ENCODE assay signal across 9 cellular contexts in genomic region chr20:41619360-41620115, GRCh38. TPM values are rescaled to one million over a fixed set of nuclear protein-coding genes. Genes with fewer than 3 reads are reported as not detected.
DNase-seq lines count a peak whose midpoint lies in the region; ATAC-seq, FAIRE-seq and TF ChIP-seq lines count a peak whose summit lies in the region.
"Had no signal": no experiment of that assay in that cellular context is flagged by ENCODE, and none has a peak within 500 bp of the region (broad histone marks: within the 10 kb centered on the region; RNA-seq: fewer than 3 reads in every experiment).

No MANE protein-coding gene starts in this region.

- H3K4me2 ChIP-seq in A549 (peak overlapping the region; percentile 75), GM23248 (ENCODE audit: unreplicated experiment) (no peak overlapping the region), keratinocyte (ENCODE audit: control insufficient read depth, extremely low read depth, insufficient read depth, low read depth, low read length) (peak overlapping the region; percentile 64)

- intact Hi-C loops in activated CD8-positive, alpha-beta T cell treated with anti-CD3 and anti-CD28 coated beads for 36 hours (cut with micrococcal nuclease), result loop anchor here (10.0 kb wide), 1 partner anchor 175 kb away; no protein-coding TSS in a partner anchor

- TF ChIP-seq POLR2A in A549 (IDR thresholded peaks at IDR 0.05; ENCODE audit: low read length), result no peak

- H3K27ac ChIP-seq in A549, result peak overlapping the region in 1 of 2 experiments; percentile 94; a peak in 1 of 6 replicates
- H3K27ac ChIP-seq in GM23248, result no peak overlapping the region
- H3K27ac ChIP-seq in keratinocyte (ENCODE audit: control insufficient read depth, insufficient read depth, low read length), result no peak overlapping the region

- H3K9me2 ChIP-seq in GM23248 (ENCODE audit: insufficient read depth), result no peaks in the 10 kb centered on the region

- H3K4me1 ChIP-seq in A549 (peaks cover 19% of the 10 kb centered on the region), GM23248 (ENCODE audit: insufficient read depth) (peaks cover 19% of the 10 kb centered on the region), keratinocyte (ENCODE audit: control insufficient read depth, extremely low read depth, insufficient read depth, low read length) (peaks cover 12% of the 10 kb centered on the region)

- H2AFZ ChIP-seq in GM23248, result peak overlapping the region; percentile 77
- no peak overlapping the region for H2AFZ ChIP-seq in keratinocyte (ENCODE audit: control insufficient read depth, low read length)

- in situ Hi-C loops in GM23248 (cut with MboI), result no loop called here

- H3K36me3 ChIP-seq in GM23248 (ENCODE audit: low read depth), result no peaks in the 10 kb centered on the region
- H3K36me3 ChIP-seq in keratinocyte (ENCODE audit: control insufficient read depth in 2 of 2, extremely low read depth in 1 of 2, insufficient read depth in 2 of 2, low read length in 2 of 2), result no peaks in the 10 kb centered on the region
- H3K36me3 ChIP-seq: esophagus squamous epithelium had no signal

- no peak for TF ChIP-seq CTCF in A549 (IDR thresholded peaks at IDR 0.05)
- TF ChIP-seq CTCF in activated CD8-positive, alpha-beta T cell treated with anti-CD3 and anti-CD28 coated beads for 36 hours (IDR thresholded peaks at IDR 0.05), result no peak
- TF ChIP-seq CTCF in keratinocyte (optimal IDR thresholded peaks at IDR 0.05 in 1 of 3, IDR thresholded peaks at IDR 0.05 in 1 of 3, conservative IDR thresholded peaks at IDR 0.05 in 1 of 3; ENCODE audit: extremely low read depth in 1 of 3, insufficient read depth in 2 of 3, low read length in 3 of 3), result no peak
- TF ChIP-seq CTCF in GM10248 (IDR thresholded peaks at IDR 0.05; ENCODE audit: control extremely low read depth, extremely low read depth, low read depth, missing control alignments), result no peak

- no peaks in the 10 kb centered on the region for H3K9me3 ChIP-seq in A549
- no peaks in the 10 kb centered on the region for H3K9me3 ChIP-seq in GM23248 (ENCODE audit: low read depth)
- no peaks in the 10 kb centered on the region for H3K9me3 ChIP-seq in keratinocyte (ENCODE audit: control insufficient read depth, low read depth, low read length)
- H3K9me3 ChIP-seq: esophagus squamous epithelium had no signal

- dilution Hi-C loops in keratinocyte (cut with MboI; ENCODE audit: extremely low pct_ligation_motif_present, low sequenced_read_pairs), result no loop called here

- H3K4me3 Mint-ChIP-seq in activated CD8-positive, alpha-beta T cell treated with anti-CD3 and anti-CD28 coated beads for 36 hours, result peak overlapping the region; percentile 76

- H3K4me3 ChIP-seq in A549 (peak overlapping the region; percentile 98; the same call in 1 of the 3 replicates), GM23248 (no peak overlapping the region; the same call in 1 of the 2 replicates), keratinocyte (ENCODE audit: control insufficient read depth in 2 of 3, extremely low read depth in 1 of 3, insufficient read depth in 2 of 3, low read depth in 1 of 3, low read length in 3 of 3) (no peak overlapping the region)

- no peaks in the 10 kb centered on the region for H3K27me3 Mint-ChIP-seq in activated CD8-positive, alpha-beta T cell treated with anti-CD3 and anti-CD28 coated beads for 36 hours

- TF ChIP-seq EP300 in A549 (IDR thresholded peaks at IDR 0.05), result no peak

- H3K27ac Mint-ChIP-seq in activated CD8-positive, alpha-beta T cell treated with anti-CD3 and anti-CD28 coated beads for 36 hours, result peak overlapping the region; percentile 18

- H3K9me3 Mint-ChIP-seq in activated CD8-positive, alpha-beta T cell treated with anti-CD3 and anti-CD28 coated beads for 36 hours, result no peaks in the 10 kb centered on the region

- no peak for TF ChIP-seq RAD21 in A549 (conservative IDR thresholded peaks at IDR 0.05 in 1 of 2, IDR thresholded peaks at IDR 0.05 in 1 of 2)

- no peaks in the 10 kb centered on the region for H3K9me1 ChIP-seq in keratinocyte (ENCODE audit: control insufficient read depth, extremely low read depth, insufficient read depth, low read length)

- DNase-seq in A549 (ENCODE audit: low read depth in 1 of 2, low spot score in 1 of 2) (no peak), GM23248 (peak; percentile 36), keratinocyte (ENCODE audit: low read depth, low spot score) (no peak), GM10248 (ENCODE audit: extremely low spot score) (no peak), activated gamma-delta T cell treated with Interleukin-2 at 50 U/mL for 16 hours (no peak)
- no peak for DNase-seq in activated CD8-positive, alpha-beta T cell treated with anti-CD3 and anti-CD28 coated beads for 36 hours
- DNase-seq: esophagus squamous epithelium had no signal

- POLR2A ChIA-PET in A549 (lab: Yijun Ruan, JAX), result interaction anchor here (2.3 kb wide), 1 partner anchor 73 kb away, joined by 23 read pairs; no protein-coding TSS in a partner anchor
- POLR2A ChIA-PET in activated CD8-positive, alpha-beta T cell treated with anti-CD3 and anti-CD28 coated beads for 36 hours (lab: Charles Lee), result interaction anchor here (0.6 to 2.1 kb wide), 2 partner anchors 11 to 29 kb away, joined by 3 to 6 read pairs; no protein-coding TSS in a partner anchor
- POLR2A ChIA-PET in GM10248 (lab: Yijun Ruan, JAX), result no interaction called here

- no peaks in the 10 kb centered on the region for H3K36me3 Mint-ChIP-seq in activated CD8-positive, alpha-beta T cell treated with anti-CD3 and anti-CD28 coated beads for 36 hours (ENCODE audit: low read depth)

- H3K4me1 Mint-ChIP-seq in activated CD8-positive, alpha-beta T cell treated with anti-CD3 and anti-CD28 coated beads for 36 hours (ENCODE audit: low read depth), result peaks cover 33% of the 10 kb centered on the region

- H3F3A ChIP-seq in GM23248 (ENCODE audit: insufficient read depth), result peaks cover 16% of the 10 kb centered on the region

- H3K27me3 ChIP-seq in GM23248 (replicated peaks; ENCODE audit: insufficient read depth) (no peaks in the 10 kb centered on the region), keratinocyte (ENCODE audit: control insufficient read depth, extremely low read depth, insufficient read depth, low read length) (no peaks in the 10 kb centered on the region)
- H3K27me3 ChIP-seq: esophagus squamous epithelium had no signal

- no peak for ATAC-seq in A549
- ATAC-seq in activated CD8-positive, alpha-beta T cell treated with anti-CD3 and anti-CD28 coated beads for 36 hours, result no peak
- ATAC-seq in HG02623 (IDR thresholded peaks at IDR 0.05; ENCODE audit: unreplicated experiment), result no peak
- ATAC-seq in GM19023 (IDR thresholded peaks at IDR 0.05; ENCODE audit: unreplicated experiment), result no peak

- H3K79me2 ChIP-seq in GM23248 (ENCODE audit: insufficient read depth), result peaks cover 31% of the 10 kb centered on the region
- H3K79me2 ChIP-seq in keratinocyte (ENCODE audit: control insufficient read depth, insufficient read depth, low read length), result peaks cover 24% of the 10 kb centered on the region

- 89% methylated on average over 5 of the region's 5 CpGs for WGBS in A549 (ENCODE audit: missing lambda C conversion rate)
- 68 to 69% methylated on average over 5 of the region's 5 CpGs for WGBS in GM23248 (ENCODE audit: low coverage in 1 of 2, low lambda C conversion rate in 2 of 2, missing lambda C conversion rate in 2 of 2), 2 experiments

- FAIRE-seq in A549 (lab: Jason Lieb, UNC) (no peak), keratinocyte (lab: Jason Lieb, UNC) (no peak)

- H3K9ac ChIP-seq in GM23248 (no peak overlapping the region), keratinocyte (ENCODE audit: control insufficient read depth, extremely low read depth, insufficient read depth, low read length) (no peak overlapping the region)

- H4K20me1 ChIP-seq in GM23248 (ENCODE audit: insufficient read depth), result peaks cover 5% of the 10 kb centered on the region; the same call in 1 of the 2 replicates
- H4K20me1 ChIP-seq in keratinocyte (ENCODE audit: control insufficient read depth, extremely low read depth, insufficient read depth, low read length), result no peaks in the 10 kb centered on the region

- CTCF ChIA-PET in A549 (lab: Yijun Ruan, JAX), result interaction anchor here (1.6 kb wide), 1 partner anchor 54 kb away, joined by 3 read pairs; no protein-coding TSS in a partner anchor
- CTCF ChIA-PET in activated CD8-positive, alpha-beta T cell treated with anti-CD3 and anti-CD28 coated beads for 36 hours (lab: Charles Lee), result interaction anchor here (0.6 to 1.4 kb wide), 3 partner anchors 75 to 201 kb away, joined by 3 to 4 read pairs (median 3); no protein-coding TSS in a partner anchor
- CTCF ChIA-PET in GM10248 (lab: Yijun Ruan, JAX), result interaction anchor here (0.8 to 1.2 kb wide), 2 partner anchors 9 to 67 kb away, joined by 3 read pairs; no protein-coding TSS in a partner anchor

TF ChIP-seq in A549, 52 proteins besides CTCF, POLR2A, EP300 and RAD21 (continues in another document):
- TF ChIP-seq NR3C1 (IDR thresholded peaks at IDR 0.05) (no peak), CHD2 (IDR thresholded peaks at IDR 0.05; ENCODE audit: low read length, partially characterized antibody) (no peak), MAFK (IDR thresholded peaks at IDR 0.05; ENCODE audit: partially characterized antibody) (no peak), CBX8 (IDR thresholded peaks at IDR 0.05) (no peak), CHD4 (IDR thresholded peaks at IDR 0.05; ENCODE audit: borderline replicate concordance) (no peak), ZC3H11A (IDR thresholded peaks at IDR 0.05) (no peak)

RNA-seq across cellular contexts. Expression of gene CHD6, which starts 1.4 kb away (rescaled TPM):
- 20.7 and 22.6 TPM in 2 replicates for polyA plus RNA-seq in A549 (2011; rRNA removed)
- polyA plus RNA-seq in A549 (2012; cell fraction: cytosol; rRNA removed), result 3.6 and 4.1 TPM in 2 replicates
- polyA plus RNA-seq in A549 (2012; cell fraction: nucleus; rRNA removed), result 9.4 and 11.1 TPM in 2 replicates
- polyA plus RNA-seq in A549 (2017; fragmentation: RNase III; extraction: RNeasy Plus Mini Kit Qiagen cat#74134 plus additional on column Dnase treatment), result 7.6 to 8.2 TPM (median 8.0 TPM) in 3 replicates
- polyA minus RNA-seq in A549 (2011; rRNA and poly(A)+ RNA removed), result 37.7 and 46.6 TPM in 2 replicates
- total RNA-seq in GM23248 (2014; rRNA removed; shearing (Covaris generic)), result 12.6 and 12.9 TPM in 2 replicates
- 24.0 and 24.9 TPM in 2 replicates for polyA plus RNA-seq in GM23248 (2016; fragmentation: Nextera tagmentation; extraction: Ambion mirVana)
- total RNA-seq in activated CD8-positive, alpha-beta T cell treated with anti-CD3 and anti-CD28 coated beads for 36 hours, result 10 to 100 TPM; 25.4 to 28.2 TPM
- 5.4 to 6.8 TPM (median 6.0 TPM) in 3 replicates for polyA plus RNA-seq in keratinocyte
- polyA plus RNA-seq in keratinocyte (2011; ENCODE audit: low read depth), result 25.4 TPM
- 3.6 and 5.7 TPM in 2 replicates for polyA plus RNA-seq in keratinocyte (2011; cell fraction: cytosol; rRNA removed)
- polyA plus RNA-seq in keratinocyte (2011; cell fraction: nucleus; rRNA removed), result 21.3 and 25.2 TPM in 2 replicates
- 4.6 and 6.4 TPM in 2 replicates for polyA plus RNA-seq in keratinocyte (2012; ENCODE audit: low replicate concordance)
- polyA minus RNA-seq in keratinocyte, result 12.6 to 24.0 TPM (median 19.1 TPM) in 3 replicates
- polyA minus RNA-seq in keratinocyte (2011; cell fraction: cytosol; rRNA and poly(A)+ RNA removed), result 4.0 TPM
- 31.4 and 60.3 TPM in 2 replicates for polyA minus RNA-seq in keratinocyte (2011; cell fraction: nucleus; rRNA and poly(A)+ RNA removed)
